Comparison of ENCODE assay signal across 1 cellular context in genomic region chr13:30408319-30409101, GRCh38.
TF ChIP-seq lines count a peak whose summit lies in the region.

No MANE protein-coding gene starts in this region.

TF ChIP-seq in HepG2, 621 proteins besides CTCF, POLR2A, EP300 and RAD21 (continued from another document and continues in another):
- no peak; the same call in 1 of the 2 replicates for TF ChIP-seq HNF1B (CRISPR knock-in tag; IDR thresholded peaks at IDR 0.05)
- TF ChIP-seq GABPB1 (CRISPR knock-in tag; IDR thresholded peaks at IDR 0.05): peak; percentile 81
- no peak for TF ChIP-seq MBNL3 (CRISPR knock-in tag; conservative IDR thresholded peaks at IDR 0.05)
- no peak for TF ChIP-seq FOSL1 (CRISPR knock-in tag; IDR thresholded peaks at IDR 0.05; ENCODE audit: borderline replicate concordance)
- no peak for TF ChIP-seq ZKSCAN8 (CRISPR knock-in tag; IDR thresholded peaks at IDR 0.05; ENCODE audit: borderline replicate concordance)
- TF ChIP-seq ZNF580 (CRISPR knock-in tag; IDR thresholded peaks at IDR 0.05; ENCODE audit: borderline replicate concordance, low read depth): peak; percentile 64; the same call in 1 of the 2 replicates
- no peak for TF ChIP-seq TMF1 (CRISPR knock-in tag; IDR thresholded peaks at IDR 0.05; ENCODE audit: low read depth)
- TF ChIP-seq SNAPC2 (CRISPR knock-in tag; IDR thresholded peaks at IDR 0.05): no peak
- TF ChIP-seq NBN (conservative IDR thresholded peaks at IDR 0.05): no peak
- TF ChIP-seq GATAD2A (CRISPR knock-in tag; IDR thresholded peaks at IDR 0.05): 0 out of 2 replicates have a peak, but pooled peaks have one; percentile 39
- TF ChIP-seq, protein P1, sequence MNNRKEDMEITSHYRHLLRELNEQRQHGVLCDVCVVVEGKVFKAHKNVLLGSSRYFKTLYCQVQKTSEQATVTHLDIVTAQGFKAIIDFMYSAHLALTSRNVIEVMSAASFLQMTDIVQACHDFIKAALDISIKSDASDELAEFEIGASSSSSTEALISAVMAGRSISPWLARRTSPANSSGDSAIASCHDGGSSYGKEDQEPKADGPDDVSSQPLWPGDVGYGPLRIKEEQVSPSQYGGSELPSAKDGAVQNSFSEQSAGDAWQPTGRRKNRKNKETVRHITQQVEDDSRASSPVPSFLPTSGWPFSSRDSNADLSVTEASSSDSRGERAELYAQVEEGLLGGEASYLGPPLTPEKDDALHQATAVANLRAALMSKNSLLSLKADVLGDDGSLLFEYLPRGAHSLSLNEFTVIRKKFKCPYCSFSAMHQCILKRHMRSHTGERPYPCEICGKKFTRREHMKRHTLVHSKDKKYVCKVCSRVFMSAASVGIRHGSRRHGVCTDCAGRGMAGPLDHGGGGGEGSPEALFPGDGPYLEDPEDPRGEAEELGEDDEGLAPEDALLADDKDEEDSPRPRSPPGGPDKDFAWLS (CRISPR knock-in tag; IDR thresholded peaks at IDR 0.05; ENCODE audit: borderline replicate concordance): no peak
- TF ChIP-seq ZNF607 (CRISPR knock-in tag; IDR thresholded peaks at IDR 0.05; ENCODE audit: borderline replicate concordance): peak; percentile 82
- TF ChIP-seq, protein P2, sequence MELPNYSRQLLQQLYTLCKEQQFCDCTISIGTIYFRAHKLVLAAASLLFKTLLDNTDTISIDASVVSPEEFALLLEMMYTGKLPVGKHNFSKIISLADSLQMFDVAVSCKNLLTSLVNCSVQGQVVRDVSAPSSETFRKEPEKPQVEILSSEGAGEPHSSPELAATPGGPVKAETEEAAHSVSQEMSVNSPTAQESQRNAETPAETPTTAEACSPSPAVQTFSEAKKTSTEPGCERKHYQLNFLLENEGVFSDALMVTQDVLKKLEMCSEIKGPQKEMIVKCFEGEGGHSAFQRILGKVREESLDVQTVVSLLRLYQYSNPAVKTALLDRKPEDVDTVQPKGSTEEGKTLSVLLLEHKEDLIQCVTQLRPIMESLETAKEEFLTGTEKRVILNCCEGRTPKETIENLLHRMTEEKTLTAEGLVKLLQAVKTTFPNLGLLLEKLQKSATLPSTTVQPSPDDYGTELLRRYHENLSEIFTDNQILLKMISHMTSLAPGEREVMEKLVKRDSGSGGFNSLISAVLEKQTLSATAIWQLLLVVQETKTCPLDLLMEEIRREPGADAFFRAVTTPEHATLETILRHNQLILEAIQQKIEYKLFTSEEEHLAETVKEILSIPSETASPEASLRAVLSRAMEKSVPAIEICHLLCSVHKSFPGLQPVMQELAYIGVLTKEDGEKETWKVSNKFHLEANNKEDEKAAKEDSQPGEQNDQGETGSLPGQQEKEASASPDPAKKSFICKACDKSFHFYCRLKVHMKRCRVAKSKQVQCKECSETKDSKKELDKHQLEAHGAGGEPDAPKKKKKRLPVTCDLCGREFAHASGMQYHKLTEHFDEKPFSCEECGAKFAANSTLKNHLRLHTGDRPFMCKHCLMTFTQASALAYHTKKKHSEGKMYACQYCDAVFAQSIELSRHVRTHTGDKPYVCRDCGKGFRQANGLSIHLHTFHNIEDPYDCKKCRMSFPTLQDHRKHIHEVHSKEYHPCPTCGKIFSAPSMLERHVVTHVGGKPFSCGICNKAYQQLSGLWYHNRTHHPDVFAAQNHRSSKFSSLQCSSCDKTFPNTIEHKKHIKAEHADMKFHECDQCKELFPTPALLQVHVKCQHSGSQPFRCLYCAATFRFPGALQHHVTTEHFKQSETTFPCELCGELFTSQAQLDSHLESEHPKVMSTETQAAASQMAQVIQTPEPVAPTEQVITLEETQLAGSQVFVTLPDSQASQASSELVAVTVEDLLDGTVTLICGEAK (IDR thresholded peaks at IDR 0.05): no peak
- TF ChIP-seq, protein P2 (CRISPR knock-in tag; IDR thresholded peaks at IDR 0.05): peak; percentile 59
- TF ChIP-seq BHLHE40 (IDR thresholded peaks at IDR 0.05; ENCODE audit: low read length): peak; percentile 74
- no peak for TF ChIP-seq TSC22D2 (CRISPR knock-in tag; IDR thresholded peaks at IDR 0.05; ENCODE audit: borderline replicate concordance)
- peak; percentile 96 for TF ChIP-seq MAX (IDR thresholded peaks at IDR 0.05)
- no peak for TF ChIP-seq HCFC1 (IDR thresholded peaks at IDR 0.05; ENCODE audit: low read depth, low read length)
- TF ChIP-seq, protein P3, sequence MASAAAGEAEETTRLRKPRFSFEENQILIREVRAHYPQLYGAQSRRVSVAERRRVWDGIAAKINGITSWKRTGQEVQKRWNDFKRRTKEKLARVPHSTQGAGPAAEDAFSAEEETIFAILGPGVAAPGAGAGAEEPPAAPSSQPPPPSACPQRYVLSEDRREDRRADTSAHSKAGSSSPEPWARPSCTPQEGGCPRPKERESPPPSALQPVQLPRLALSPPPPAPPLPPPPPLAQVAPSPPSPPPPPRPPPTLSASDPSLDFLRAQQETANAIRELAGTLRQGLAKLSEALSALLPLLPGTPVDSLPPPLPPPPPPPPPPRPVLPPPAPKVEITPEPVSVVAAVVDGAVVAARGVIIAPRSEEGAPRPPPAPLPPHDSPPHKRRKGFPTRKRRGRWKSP (CRISPR knock-in tag; IDR thresholded peaks at IDR 0.05): peak; percentile 51; the same call in 1 of the 2 replicates
- TF ChIP-seq ARNT (IDR thresholded peaks at IDR 0.05): no peak
- TF ChIP-seq HNRNPH1 (optimal IDR thresholded peaks at IDR 0.05; ENCODE audit: low read depth, low read length): no peak
- no peak for TF ChIP-seq GTF3A (CRISPR knock-in tag; conservative IDR thresholded peaks at IDR 0.05)
- TF ChIP-seq MLXIP (CRISPR knock-in tag; IDR thresholded peaks at IDR 0.05; ENCODE audit: borderline replicate concordance): peak; percentile 29; the same call in 1 of the 2 replicates
- TF ChIP-seq SRF (IDR thresholded peaks at IDR 0.05; ENCODE audit: low read depth, low read length): peak; percentile 26; the same call in 1 of the 2 replicates
- no peak for TF ChIP-seq ZNF7 (CRISPR knock-in tag; IDR thresholded peaks at IDR 0.05)
- TF ChIP-seq, protein P4, sequence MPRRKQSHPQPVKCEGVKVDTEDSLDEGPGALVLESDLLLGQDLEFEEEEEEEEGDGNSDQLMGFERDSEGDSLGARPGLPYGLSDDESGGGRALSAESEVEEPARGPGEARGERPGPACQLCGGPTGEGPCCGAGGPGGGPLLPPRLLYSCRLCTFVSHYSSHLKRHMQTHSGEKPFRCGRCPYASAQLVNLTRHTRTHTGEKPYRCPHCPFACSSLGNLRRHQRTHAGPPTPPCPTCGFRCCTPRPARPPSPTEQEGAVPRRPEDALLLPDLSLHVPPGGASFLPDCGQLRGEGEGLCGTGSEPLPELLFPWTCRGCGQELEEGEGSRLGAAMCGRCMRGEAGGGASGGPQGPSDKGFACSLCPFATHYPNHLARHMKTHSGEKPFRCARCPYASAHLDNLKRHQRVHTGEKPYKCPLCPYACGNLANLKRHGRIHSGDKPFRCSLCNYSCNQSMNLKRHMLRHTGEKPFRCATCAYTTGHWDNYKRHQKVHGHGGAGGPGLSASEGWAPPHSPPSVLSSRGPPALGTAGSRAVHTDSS (CRISPR knock-in tag; conservative IDR thresholded peaks at IDR 0.05): no peak
- TF ChIP-seq ATF7 (IDR thresholded peaks at IDR 0.05): no peak
- TF ChIP-seq ATF7 (CRISPR knock-in tag; IDR thresholded peaks at IDR 0.05): no peak
- peak; percentile 45; the same call in 1 of the 2 replicates for TF ChIP-seq ZNF335 (CRISPR knock-in tag; IDR thresholded peaks at IDR 0.05)
- TF ChIP-seq RNF219 (CRISPR knock-in tag; IDR thresholded peaks at IDR 0.05): no peak
- no peak for TF ChIP-seq SP2 (CRISPR knock-in tag; IDR thresholded peaks at IDR 0.05)
- TF ChIP-seq NCOR1 (IDR thresholded peaks at IDR 0.05; ENCODE audit: borderline replicate concordance, low read length): no peak
- no peak for TF ChIP-seq ZNF772 (CRISPR knock-in tag; IDR thresholded peaks at IDR 0.05)
- TF ChIP-seq, protein P5, sequence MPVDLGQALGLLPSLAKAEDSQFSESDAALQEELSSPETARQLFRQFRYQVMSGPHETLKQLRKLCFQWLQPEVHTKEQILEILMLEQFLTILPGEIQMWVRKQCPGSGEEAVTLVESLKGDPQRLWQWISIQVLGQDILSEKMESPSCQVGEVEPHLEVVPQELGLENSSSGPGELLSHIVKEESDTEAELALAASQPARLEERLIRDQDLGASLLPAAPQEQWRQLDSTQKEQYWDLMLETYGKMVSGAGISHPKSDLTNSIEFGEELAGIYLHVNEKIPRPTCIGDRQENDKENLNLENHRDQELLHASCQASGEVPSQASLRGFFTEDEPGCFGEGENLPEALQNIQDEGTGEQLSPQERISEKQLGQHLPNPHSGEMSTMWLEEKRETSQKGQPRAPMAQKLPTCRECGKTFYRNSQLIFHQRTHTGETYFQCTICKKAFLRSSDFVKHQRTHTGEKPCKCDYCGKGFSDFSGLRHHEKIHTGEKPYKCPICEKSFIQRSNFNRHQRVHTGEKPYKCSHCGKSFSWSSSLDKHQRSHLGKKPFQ (CRISPR knock-in tag; IDR thresholded peaks at IDR 0.05; ENCODE audit: insufficient replicate concordance): peak; percentile 78
